1 cellular context compared by ENCODE assay signal in genomic region chr20:63567382-63568169, GRCh38.
TF ChIP-seq lines count a peak whose summit lies in the region.

No MANE protein-coding gene starts in this region.

TF ChIP-seq in SK-N-SH, 30 proteins besides CTCF, POLR2A, EP300 and RAD21 (continued from another document):
- TF ChIP-seq REST (IDR thresholded peaks at IDR 0.05; ENCODE audit: low read depth, low read length), result no peak
- no peak for TF ChIP-seq ZBTB33 (IDR thresholded peaks at IDR 0.05; ENCODE audit: borderline replicate concordance, low read depth)
- no peak for TF ChIP-seq FOXJ3 (CRISPR knock-in tag; IDR thresholded peaks at IDR 0.05)
TF ChIP-seq in SK-N-SH: peak in this region for 0.
